In the genomic region with DNA sequence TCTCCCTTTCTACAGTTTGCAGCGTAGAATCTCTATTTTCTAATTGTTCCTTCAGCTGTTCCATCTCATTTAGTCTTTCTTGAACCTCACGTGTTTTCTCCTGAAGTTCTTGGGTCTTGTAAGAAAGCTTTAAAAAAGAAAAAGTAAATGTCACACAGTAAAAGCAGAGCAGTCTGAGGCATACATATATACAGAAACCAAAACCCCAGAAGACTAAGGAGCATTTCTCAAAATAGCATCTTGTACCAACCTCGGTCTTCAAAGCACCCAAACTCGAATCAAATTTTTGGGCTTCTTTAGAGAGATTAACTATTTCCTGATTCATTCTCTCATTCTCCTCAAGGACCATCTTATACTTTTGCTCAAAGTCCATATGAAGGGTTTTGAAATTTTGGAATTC, we compare ENCODE assay signal across 12 cellular contexts.
"Had no signal": no experiment of that assay in that cellular context is flagged by ENCODE, and none has a peak within 500 bp of the region (broad histone marks: within the 10 kb centered on the region; RNA-seq: fewer than 3 reads in every experiment).

No MANE protein-coding gene starts in this region.

- H3K9me3 Mint-ChIP-seq: activated T-cell treated with anti-CD3 and anti-CD28 coated beads, Interleukin-2, amount 50 U/mL, for 24 hours had no signal

- H3K4me3 ChIP-seq: left ventricle myocardium inferior, mucosa of descending colon, thoracic aorta had no signal

- H3K27me3 Mint-ChIP-seq: activated CD4-positive, alpha-beta memory T cell treated with anti-CD3 and anti-CD28 coated beads for 36 hours; activated T-cell treated with anti-CD3 and anti-CD28 coated beads, Interleukin-2, amount 50 U/mL, for 24 hours; memory B cell; naive thymus-derived CD4-positive, alpha-beta T cell had no signal

- H3K9me3 ChIP-seq: left ventricle myocardium inferior, mucosa of descending colon, thoracic aorta had no signal

- H3K4me3 Mint-ChIP-seq: activated CD4-positive, alpha-beta memory T cell treated with anti-CD3 and anti-CD28 coated beads for 36 hours; activated T-cell treated with anti-CD3 and anti-CD28 coated beads, Interleukin-2, amount 50 U/mL, for 24 hours; memory B cell had no signal

- H3K36me3 ChIP-seq: left ventricle myocardium inferior, thoracic aorta had no signal

- DNase-seq: activated CD4-positive, alpha-beta memory T cell treated with anti-CD3 and anti-CD28 coated beads for 36 hours; activated gamma-delta T cell; activated T-cell treated with anti-CD3 and anti-CD28 coated beads, Interleukin-2, amount 50 U/mL, for 24 hours; anterior cingulate cortex; dermis blood vessel endothelial cell; left ventricle myocardium inferior; mucosa of descending colon; naive thymus-derived CD4-positive, alpha-beta T cell; stimulated activated CD4-positive, alpha-beta T cell treated with anti-CD3 and anti-CD28 coated beads, Interleukin-1b, Interleukin-23, amount 100 ng/mL, for 48 hours had no signal

- H3K27ac Mint-ChIP-seq: activated CD4-positive, alpha-beta memory T cell treated with anti-CD3 and anti-CD28 coated beads for 36 hours; activated T-cell treated with anti-CD3 and anti-CD28 coated beads, Interleukin-2, amount 50 U/mL, for 24 hours; memory B cell had no signal

- H3K36me3 Mint-ChIP-seq: memory B cell had no signal

- H3K4me1 ChIP-seq: left ventricle myocardium inferior had no signal

- ATAC-seq: activated CD4-positive, CD25-positive, alpha-beta regulatory T cell treated with anti-CD3 and anti-CD28 coated beads, Interleukin-2, amount 50 U/mL, for 24 hours; mucosa of descending colon; naive thymus-derived CD4-positive, alpha-beta T cell had no signal

- H3K4me1 Mint-ChIP-seq: memory B cell had no signal

- H3K27ac ChIP-seq: left ventricle myocardium inferior, thoracic aorta had no signal
